In genomic region chr2:85804583-85804982, GRCh38 we compare ENCODE assay signal across 8 cellular contexts. TPM values are rescaled to one million over a fixed set of nuclear protein-coding genes. Genes with fewer than 3 reads are reported as not detected.
DNase-seq lines count a peak whose midpoint lies in the region; ATAC-seq, FAIRE-seq and TF ChIP-seq lines count a peak whose summit lies in the region.

No MANE protein-coding gene starts in this region.

- whole genome bisulfite sequencing in hepatocyte (ENCODE audit: low lambda C conversion rate, missing lambda C conversion rate), result 0% methylated on average over 1 of the region's 1 CpG

- no peak overlapping the region for H3K4me3 Mint-ChIP-seq in HFFc6
- H3K4me3 Mint-ChIP-seq in activated B cell treated with CpG ODN at 0.5 μM for 24 hours, result no peak overlapping the region

- H3K36me3 Mint-ChIP-seq in HFFc6 (ENCODE audit: low read depth) (peaks cover 9% of the 10 kb centered on the region; the same call in 1 of the 2 replicates), activated B cell treated with CpG ODN at 0.5 μM for 24 hours (ENCODE audit: low read depth) (no peaks in the 10 kb centered on the region)

- no peaks in the 10 kb centered on the region for H3K79me2 ChIP-seq in hepatocyte

- peaks cover 2% of the 10 kb centered on the region; the same call in 1 of the 2 replicates for H3K27me3 Mint-ChIP-seq in HFFc6 (ENCODE audit: insufficient read depth)
- peaks cover 22% of the 10 kb centered on the region for H3K27me3 Mint-ChIP-seq in activated B cell treated with CpG ODN at 0.5 μM for 24 hours

- TF ChIP-seq CTCF in HFFc6 (IDR thresholded peaks at IDR 0.05) (peak; percentile 78), activated B cell treated with CpG ODN at 0.5 μM for 24 hours (IDR thresholded peaks at IDR 0.05) (no peak), hepatocyte (IDR thresholded peaks at IDR 0.05; ENCODE audit: poor library complexity) (peak; percentile 29)

- no peaks in the 10 kb centered on the region for H3K9me3 ChIP-seq in hepatocyte (ENCODE audit: low read depth)

- no peak overlapping the region for H3K4me3 ChIP-seq in hepatocyte

- no peak for FAIRE-seq in urothelium cell line (lab: Jason Lieb, UNC)

- H3K27ac Mint-ChIP-seq in HFFc6 (no peak overlapping the region), activated B cell treated with CpG ODN at 0.5 μM for 24 hours (no peak overlapping the region)

- no peaks in the 10 kb centered on the region for H4K20me1 ChIP-seq in hepatocyte (ENCODE audit: insufficient read depth, poor library complexity, severe bottlenecking)

- H2AFZ ChIP-seq in hepatocyte, result no peak overlapping the region

- no peaks in the 10 kb centered on the region for H3K36me3 ChIP-seq in hepatocyte (replicated peaks; ENCODE audit: insufficient read depth, low read depth)

- CTCF ChIA-PET in activated B cell treated with CpG ODN at 0.5 μM for 24 hours (lab: Charles Lee), result interaction anchor here (1.2 kb wide), 1 partner anchor 9 kb away, joined by 3 read pairs; no protein-coding TSS in a partner anchor

- peaks cover 26% of the 10 kb centered on the region for H3K4me1 Mint-ChIP-seq in HFFc6 (ENCODE audit: low read depth)
- peaks cover 2% of the 10 kb centered on the region for H3K4me1 Mint-ChIP-seq in activated B cell treated with CpG ODN at 0.5 μM for 24 hours

- no peaks in the 10 kb centered on the region for H3K27me3 ChIP-seq in hepatocyte

- peak; percentile 6 for DNase-seq in COLO668 (lab: John Stamatoyannopoulos, UW; ENCODE audit: unreplicated experiment)
- no peak for DNase-seq in HFFc6
- DNase-seq in activated B cell treated with CpG ODN at 0.5 μM for 24 hours, result no peak
- no peak for DNase-seq in hepatocyte (ENCODE audit: low spot score)
- peak; percentile 52 for DNase-seq in urothelium cell line (ENCODE audit: low spot score)
- DNase-seq in NCI-H2196 (lab: John Stamatoyannopoulos, UW; ENCODE audit: unreplicated experiment), result no peak
- DNase-seq in midbrain (lab: John Stamatoyannopoulos, UW), result no peak
- DNase-seq in NCI-H146 (lab: John Stamatoyannopoulos, UW), result no peak

- no peak overlapping the region for H3K27ac ChIP-seq in hepatocyte

- H3K4me2 ChIP-seq in hepatocyte, result no peak overlapping the region

- intact Hi-C loops in activated B cell treated with CpG ODN at 0.5 μM for 24 hours (cut with micrococcal nuclease), result loop anchor here (2.0 kb wide), 1 partner anchor 54 kb away; no protein-coding TSS in a partner anchor

- POLR2A ChIA-PET in activated B cell treated with CpG ODN at 0.5 μM for 24 hours (lab: Charles Lee), result no interaction called here

- H3K9me3 Mint-ChIP-seq in HFFc6 (no peaks in the 10 kb centered on the region; the same call in 1 of the 2 replicates), activated B cell treated with CpG ODN at 0.5 μM for 24 hours (peaks cover 11% of the 10 kb centered on the region)

- H3K4me1 ChIP-seq in hepatocyte (ENCODE audit: insufficient read depth), result no peaks in the 10 kb centered on the region

- ATAC-seq in activated B cell treated with CpG ODN at 0.5 μM for 24 hours (ENCODE audit: low read depth), result peak; percentile 49

- H3K9me2 ChIP-seq in hepatocyte (replicated peaks; ENCODE audit: insufficient read depth), result no peaks in the 10 kb centered on the region

RNA-seq across cellular contexts. Expression of gene ATOH8, which starts 50.8 kb away (rescaled TPM):
- 10 to 100 TPM; 34.4 to 53.0 (median 45.5) TPM for total RNA-seq in HFFc6 (2021; fragmentation: NEBNext Ultra II Directional; extraction: Animal tissue kit (Norgen Biotek cat#: 25700))
- total RNA-seq in activated B cell treated with CpG ODN at 0.5 μM for 24 hours (not detected in 2 replicates), hepatocyte (2.0 and 2.9 TPM in 2 replicates)
- polyA plus RNA-seq in hepatocyte, result 1.3 and 2.1 TPM in 2 replicates

Comparison
In these comparisons a context has a peak if more than half of its experiments do, and no peak if none do; other contexts are left out.
1. DNase-seq: peak in COLO668 (single experiment) and urothelium cell line (single experiment); none in HFFc6 (single experiment), activated B cell treated with CpG ODN at 0.5 μM for 24 hours (single experiment), hepatocyte (single experiment), NCI-H2196 (single experiment), midbrain (single experiment) and NCI-H146 (single experiment).